Comparison of ENCODE assay signal across 1 cellular context in the genomic region with DNA sequence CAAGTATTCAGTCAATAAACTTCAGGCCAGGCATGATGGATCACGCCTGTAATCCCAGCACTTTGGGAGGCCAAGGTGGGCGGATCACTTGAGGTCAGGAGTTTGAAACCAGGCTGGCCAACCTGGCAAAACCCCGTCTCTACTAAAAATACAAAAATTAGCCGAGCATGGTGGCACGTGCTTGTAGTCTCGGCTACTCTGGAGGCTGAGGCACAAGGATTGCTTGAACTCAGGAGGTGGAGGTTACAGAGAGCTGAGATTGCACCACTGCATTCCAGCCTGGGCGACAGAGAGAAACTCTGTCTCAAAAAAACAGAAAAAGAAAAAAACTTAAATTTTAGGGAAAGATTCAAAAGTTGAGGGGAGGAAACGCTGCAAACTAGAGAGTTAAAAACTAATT.
TF ChIP-seq lines count a peak whose summit lies in the region.

No MANE protein-coding gene starts in this region.

TF ChIP-seq in HepG2, 621 proteins besides CTCF, POLR2A, EP300 and RAD21:
- TF ChIP-seq, protein P1, sequence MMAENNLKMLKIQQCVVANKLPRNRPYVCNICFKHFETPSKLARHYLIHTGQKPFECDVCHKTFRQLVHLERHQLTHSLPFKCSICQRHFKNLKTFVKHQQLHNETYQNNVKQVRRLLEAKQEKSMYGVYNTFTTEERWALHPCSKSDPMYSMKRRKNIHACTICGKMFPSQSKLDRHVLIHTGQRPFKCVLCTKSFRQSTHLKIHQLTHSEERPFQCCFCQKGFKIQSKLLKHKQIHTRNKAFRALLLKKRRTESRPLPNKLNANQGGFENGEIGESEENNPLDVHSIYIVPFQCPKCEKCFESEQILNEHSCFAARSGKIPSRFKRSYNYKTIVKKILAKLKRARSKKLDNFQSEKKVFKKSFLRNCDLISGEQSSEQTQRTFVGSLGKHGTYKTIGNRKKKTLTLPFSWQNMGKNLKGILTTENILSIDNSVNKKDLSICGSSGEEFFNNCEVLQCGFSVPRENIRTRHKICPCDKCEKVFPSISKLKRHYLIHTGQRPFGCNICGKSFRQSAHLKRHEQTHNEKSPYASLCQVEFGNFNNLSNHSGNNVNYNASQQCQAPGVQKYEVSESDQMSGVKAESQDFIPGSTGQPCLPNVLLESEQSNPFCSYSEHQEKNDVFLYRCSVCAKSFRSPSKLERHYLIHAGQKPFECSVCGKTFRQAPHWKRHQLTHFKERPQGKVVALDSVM (CRISPR knock-in tag; IDR thresholded peaks at IDR 0.05) = peak; percentile 51; the same call in 1 of the 2 replicates
